ENCODE assay signal across 13 cellular contexts in the genomic region with DNA sequence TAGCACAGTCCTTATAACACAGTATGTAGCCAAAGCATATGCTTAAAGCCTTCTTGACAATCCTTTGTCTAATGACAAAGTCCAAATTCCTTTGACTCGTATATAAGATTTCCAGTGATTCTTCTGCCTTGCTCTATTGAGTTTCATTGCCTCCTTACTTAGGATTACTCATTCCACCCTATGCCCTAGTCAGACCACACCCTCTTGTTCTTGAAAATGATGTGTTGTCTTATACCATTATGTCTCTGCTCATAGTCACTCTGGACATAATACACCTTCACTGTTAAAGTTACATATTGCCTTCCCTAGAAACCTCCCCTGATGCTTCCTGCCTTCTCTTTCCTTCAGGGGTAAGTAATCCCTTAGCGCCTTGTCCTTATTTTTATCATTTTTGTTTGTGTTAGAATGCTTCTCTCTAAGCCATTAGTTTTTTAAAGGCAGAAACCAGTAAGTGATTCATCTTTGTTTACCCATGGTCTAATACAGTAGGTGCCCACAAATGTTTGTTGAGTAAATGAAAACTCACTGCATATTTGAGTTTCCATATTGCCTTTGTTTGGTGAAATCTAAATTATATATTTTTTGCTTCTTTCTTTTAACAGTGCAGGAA. TPM values are rescaled to one million over a fixed set of nuclear protein-coding genes. Genes with fewer than 3 reads are reported as not detected.
A peak's percentile ranks its signal among the peaks of the same experiment; 100 is the strongest.
DNase-seq lines count a peak whose midpoint lies in the region; ATAC-seq, FAIRE-seq and TF ChIP-seq lines count a peak whose summit lies in the region.
"Had no signal": no experiment of that assay in that cellular context is flagged by ENCODE, and none has a peak within 500 bp of the region (broad histone marks: within the 10 kb centered on the region; RNA-seq: fewer than 3 reads in every experiment).

No MANE protein-coding gene starts in this region.

- no peak for TF ChIP-seq CTCF in foreskin keratinocyte (conservative IDR thresholded peaks at IDR 0.05)

- peak overlapping the region; percentile 45 for H3K27ac ChIP-seq in foreskin keratinocyte
- H3K27ac ChIP-seq: gastrocnemius medialis had no signal

- FAIRE-seq in GM12892 (lab: Jason Lieb, UNC) = no peak

- DNase-seq in Caki2 (ENCODE audit: low read depth) (peak; percentile 72), LHCN-M2 (ENCODE audit: low read depth) (peak; percentile 76), foreskin keratinocyte (peak in 1 of 2 donors; percentile 78), SIG-M5 (lab: John Stamatoyannopoulos, UW) (no peak), DMS 273 treated with DMSO at 0.1 percent for 48 hours (lab: John Stamatoyannopoulos, UW) (no peak), nucleus accumbens (lab: John Stamatoyannopoulos, UW) (no peak), GM12892 (ENCODE audit: insufficient read length) (no peak)
- DNase-seq: activated naive CD4-positive, alpha-beta T cell treated with anti-CD3 and anti-CD28 coated beads, Interleukin-2, amount 50 U/mL, for 16 hours; COR-L47; gastrocnemius medialis; NCI-H1417; T-cell had no signal

- in situ Hi-C loops in Caki2 (cut with HindIII; ENCODE audit: low pct_unique_long_range_greater_than_20kb, low sequenced_read_pairs) = no loop called here

- ATAC-seq in GM21576 (IDR thresholded peaks at IDR 0.05; ENCODE audit: unreplicated experiment) (peak; percentile 39), foreskin keratinocyte (peak; percentile 97)
- ATAC-seq: gastrocnemius medialis, T-cell had no signal

- peaks cover 19% of the 10 kb centered on the region for H3K4me1 ChIP-seq in foreskin keratinocyte

- H3K27me3 ChIP-seq in foreskin keratinocyte = no peaks in the 10 kb centered on the region
- H3K27me3 ChIP-seq: gastrocnemius medialis had no signal

- TF ChIP-seq POLR2A in GM12892 (IDR thresholded peaks at IDR 0.05; ENCODE audit: low read depth, low read length) = no peak

RNA-seq across cellular contexts. Expression of gene GPD2, which starts 19.3 kb away (rescaled TPM):
- total RNA-seq in Caki2 (2014; rRNA removed; shearing (Covaris generic); ENCODE audit: low replicate concordance) = 21.3 and 22.5 TPM in 2 replicates
- total RNA-seq in LHCN-M2 (2014; rRNA removed) = 114 and 131 TPM in 2 replicates
- 14.3 TPM for polyA plus RNA-seq in LHCN-M2 (2012)
- total RNA-seq in foreskin keratinocyte = 55.8 and 66.5 TPM in 2 replicates
- 7.4 and 11.6 TPM in 2 replicates for polyA plus RNA-seq in foreskin keratinocyte
- 12.4 TPM for polyA plus RNA-seq in GM12892 (2012; ENCODE audit: missing spikeins)

Comparison
In these comparisons a context has a peak if more than half of its experiments do, and no peak if none do; other contexts are left out.
1. DNase-seq: peak in Caki2 (single experiment) and LHCN-M2 (single experiment); none in SIG-M5 (single experiment), DMS 273 treated with DMSO at 0.1 percent for 48 hours (single experiment), nucleus accumbens (0 of 56) and GM12892 (single experiment).